1 cellular context compared by ENCODE assay signal in the genomic region with DNA sequence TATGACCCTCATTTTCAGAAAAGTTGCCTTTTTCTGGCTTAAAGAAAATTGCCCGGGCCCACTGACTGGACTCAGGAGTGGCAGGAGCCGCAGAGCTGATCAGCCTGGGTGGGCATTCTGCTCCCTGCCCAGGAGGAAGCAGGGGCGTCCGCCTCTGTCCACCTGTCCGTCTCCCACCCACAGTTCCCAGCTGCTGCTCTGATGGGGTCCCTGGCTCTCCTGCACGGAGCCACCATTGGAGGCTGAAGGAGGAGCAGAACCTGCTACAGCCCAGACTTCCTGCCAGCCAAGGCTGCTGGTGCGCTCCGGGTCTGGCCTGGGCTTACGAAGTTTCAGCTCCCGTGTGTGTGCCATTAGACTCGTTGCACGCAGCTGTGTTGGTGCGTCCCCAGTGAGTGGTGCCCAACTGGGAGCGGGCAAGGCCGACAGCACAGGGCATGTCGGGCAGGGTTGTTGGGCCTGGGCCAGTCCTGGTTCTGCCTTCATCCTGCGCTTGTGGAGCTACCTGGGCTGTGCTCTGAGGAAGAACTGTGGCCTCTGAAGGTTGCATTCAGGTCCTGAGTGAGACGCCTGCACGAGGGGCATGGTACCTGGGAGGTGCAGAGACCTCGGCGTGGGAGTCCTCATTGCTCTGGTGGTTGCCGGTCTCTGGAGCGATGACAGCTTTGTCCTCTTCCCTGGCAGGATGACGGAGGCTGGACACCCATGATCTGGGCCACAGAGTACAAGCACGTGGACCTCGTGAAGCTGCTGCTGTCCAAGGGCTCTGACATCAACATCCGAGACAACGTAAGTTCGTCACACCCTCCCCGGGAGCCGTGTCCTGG.
TF ChIP-seq lines count a peak whose summit lies in the region.

No MANE protein-coding gene starts in this region.

TF ChIP-seq in K562, 482 proteins besides CTCF, POLR2A, EP300 and RAD21:
- no peak for TF ChIP-seq ZNF263 (CRISPR knock-in tag; IDR thresholded peaks at IDR 0.05; ENCODE audit: borderline replicate concordance)
- peak; percentile 29 for TF ChIP-seq POLR2G (IDR thresholded peaks at IDR 0.05; ENCODE audit: low read depth, low read length)
